17 cellular contexts compared by ENCODE assay signal in genomic region chr5:172597755-172598155, GRCh38. TPM values are rescaled to one million over a fixed set of nuclear protein-coding genes. Genes with fewer than 3 reads are reported as not detected.
DNase-seq lines count a peak whose midpoint lies in the region; ATAC-seq, FAIRE-seq and TF ChIP-seq lines count a peak whose summit lies in the region.
"Had no signal": no experiment of that assay in that cellular context is flagged by ENCODE, and none has a peak within 500 bp of the region (broad histone marks: within the 10 kb centered on the region; RNA-seq: fewer than 3 reads in every experiment).

No MANE protein-coding gene starts in this region.

- FAIRE-seq in small intestine (lab: Jason Lieb, UNC): no peak

- H3K36me3 Mint-ChIP-seq in nephron (ENCODE audit: low read depth): no peaks in the 10 kb centered on the region

- no peaks in the 10 kb centered on the region for H3K9me3 Mint-ChIP-seq in nephron
- H3K9me3 Mint-ChIP-seq: H9 had no signal

- no peak for TF ChIP-seq CTCF in nephron (IDR thresholded peaks at IDR 0.05; ENCODE audit: unreplicated experiment in 3 of 3)

- WGBS in small intestine, 3 donors: 82 to 87% (median 86%) methylated on average over 14 of the region's 14 CpGs

- no peaks in the 10 kb centered on the region for H3K4me1 ChIP-seq in small intestine (ENCODE audit: control insufficient read depth in 2 of 2, insufficient read depth in 1 of 2, low read depth in 1 of 2, low read length in 1 of 2)

- H3K27ac ChIP-seq in small intestine (ENCODE audit: low read depth in 1 of 2, low read length in 1 of 2): no peak overlapping the region
- H3K27ac ChIP-seq: C4-2B, SJSA1 had no signal

- no peak overlapping the region for H3K4me3 ChIP-seq in small intestine (ENCODE audit: low read depth in 1 of 2, low read length in 2 of 2)
- H3K4me3 ChIP-seq: SJSA1 had no signal

- no peaks in the 10 kb centered on the region for H3K9me3 ChIP-seq in small intestine (ENCODE audit: control insufficient read depth, low read depth)

- peaks cover 4% of the 10 kb centered on the region for H3K27me3 Mint-ChIP-seq in nephron (ENCODE audit: low read depth)

- H3K27ac Mint-ChIP-seq in nephron: peak overlapping the region in 2 of 3 experiments; percentile 26 to 45
- H3K27ac Mint-ChIP-seq: H9 had no signal

- ATAC-seq in GM18502 (IDR thresholded peaks at IDR 0.05; ENCODE audit: poor library complexity, unreplicated experiment): no peak

- peak; percentile 18 for DNase-seq in dermis blood vessel endothelial cell
- DNase-seq in cardiac septum (ENCODE audit: low spot score): peak; percentile 77
- DNase-seq in small intestine: peak; percentile 12
- no peak for DNase-seq in activated CD4-positive, alpha-beta T cell treated with anti-CD3 and anti-CD28 coated beads for 4 hours
- no peak for DNase-seq in RPMI8226
- DNase-seq in NCI-H524 (lab: John Stamatoyannopoulos, UW): no peak
- DNase-seq: EL, H9, NCI-H2029, NCI-H2171, NCI-H446, NCI-H748 treated with DMSO at 0.1 percent for 48 hours, OCI-M1 had no signal

- peaks cover 16% of the 10 kb centered on the region for H3K4me1 Mint-ChIP-seq in nephron

- no peaks in the 10 kb centered on the region for H3K27me3 ChIP-seq in small intestine (ENCODE audit: control insufficient read depth in 2 of 2, insufficient read depth in 2 of 2, low read length in 2 of 2)
- H3K27me3 ChIP-seq: SJSA1 had no signal

- intact Hi-C loops in cardiac septum (cut with DNase I): no loop called here

- no peaks in the 10 kb centered on the region for H3K36me3 ChIP-seq in small intestine (ENCODE audit: control insufficient read depth in 2 of 2, insufficient read depth in 2 of 2, low read length in 2 of 2)
- H3K36me3 ChIP-seq: SJSA1 had no signal

- no peak overlapping the region for H3K4me3 Mint-ChIP-seq in nephron
- H3K4me3 Mint-ChIP-seq: H9 had no signal

RNA-seq across cellular contexts. Expression of gene NEURL1B, which starts 43.3 kb away (rescaled TPM):
- 6.9 and 26.0 TPM in 2 replicates for total RNA-seq in dermis blood vessel endothelial cell
- total RNA-seq in cardiac septum: 19.7 TPM
- polyA plus RNA-seq in small intestine: 10 to 100 TPM in 1 of 3 donors, 1 to 10 TPM in 2; 2.7 to 17.8 (median 4.1) TPM

Comparison
In these comparisons a context has a peak if more than half of its experiments do, and no peak if none do; other contexts are left out.
1. DNase-seq: peak in dermis blood vessel endothelial cell (single experiment), cardiac septum (single experiment) and small intestine (single experiment); none in activated CD4-positive, alpha-beta T cell treated with anti-CD3 and anti-CD28 coated beads for 4 hours (0 of 2), RPMI8226 (single experiment) and NCI-H524 (0 of 2).